12 cellular contexts compared by ENCODE assay signal in the genomic region with DNA sequence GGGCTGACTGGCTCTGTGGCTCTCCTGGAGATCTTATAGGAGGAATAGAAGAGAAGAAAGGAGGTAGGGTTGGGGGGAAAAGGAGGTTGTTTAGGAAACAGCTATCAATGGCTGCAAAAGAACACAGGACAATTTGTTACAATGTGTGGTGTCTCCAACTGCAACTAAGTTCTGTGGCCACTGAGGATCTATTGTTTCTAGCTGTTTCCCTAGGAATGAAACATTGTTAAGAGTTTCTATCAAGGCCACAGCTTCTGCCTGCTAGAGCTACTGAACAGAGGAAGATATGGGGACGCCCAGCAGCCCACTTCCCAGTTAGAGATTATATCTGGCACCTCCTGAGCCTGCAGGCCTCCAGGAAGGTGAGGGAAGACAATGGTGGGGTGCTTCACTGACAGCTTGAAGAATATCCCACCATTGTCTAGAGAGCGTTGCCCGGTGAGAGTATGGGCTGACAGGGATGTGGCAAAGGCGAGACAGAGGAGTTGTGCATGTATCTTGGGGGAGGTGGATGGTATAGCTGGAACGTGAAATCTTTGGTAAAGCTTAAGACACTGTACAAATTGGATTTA. TPM values are rescaled to one million over a fixed set of nuclear protein-coding genes. Genes with fewer than 3 reads are reported as not detected.
DNase-seq lines count a peak whose midpoint lies in the region; ATAC-seq, FAIRE-seq and TF ChIP-seq lines count a peak whose summit lies in the region.
"Had no signal": no experiment of that assay in that cellular context is flagged by ENCODE, and none has a peak within 500 bp of the region (broad histone marks: within the 10 kb centered on the region; RNA-seq: fewer than 3 reads in every experiment).

No MANE protein-coding gene starts in this region.

- peak overlapping the region; percentile 97 for H3K9ac ChIP-seq in BLaER1
- no peak overlapping the region for H3K9ac ChIP-seq in MM.1S (ENCODE audit: low read length)

- no peak for ATAC-seq in HG02678 (IDR thresholded peaks at IDR 0.05; ENCODE audit: unreplicated experiment)

- peaks cover 47% of the 10 kb centered on the region for H3K4me1 ChIP-seq in BLaER1
- H3K4me1 ChIP-seq in MM.1S (ENCODE audit: low read length) = peaks cover 15% of the 10 kb centered on the region

- H3K27ac ChIP-seq in BLaER1 = no peak overlapping the region; the same call in 1 of the 2 replicates
- H3K27ac ChIP-seq in MM.1S (ENCODE audit: low read length) = no peak overlapping the region

- peaks cover 64% of the 10 kb centered on the region for H3K4me1 Mint-ChIP-seq in dendritic cell treated with granulocyte-macrophage colony-stimulating factor and Interleukin-4, amounts not matched to agents 40 ng/mL and 50 ng/mL, for 4 days (ENCODE audit: low read depth)

- no peaks in the 10 kb centered on the region for H3K9me2 ChIP-seq in MM.1S (replicated peaks; ENCODE audit: insufficient read depth, low read length)

- FAIRE-seq in GM12892 (lab: Jason Lieb, UNC) = no peak
- FAIRE-seq: colon had no signal

- DNase-seq in MM.1S = no peak
- peak; percentile 57 for DNase-seq in midbrain (lab: John Stamatoyannopoulos, UW)
- no peak for DNase-seq in putamen (ENCODE audit: low spot score)
- DNase-seq in GM12892 (ENCODE audit: insufficient read length) = no peak
- DNase-seq in DMS79 treated with DMSO at 0.1 percent for 48 hours (lab: John Stamatoyannopoulos, UW) = no peak
- DNase-seq: H7, kidney glomerular epithelial cell, NCI-H187 had no signal

- H3K9me3 Mint-ChIP-seq in dendritic cell treated with granulocyte-macrophage colony-stimulating factor and Interleukin-4, amounts not matched to agents 40 ng/mL and 50 ng/mL, for 4 days = no peaks in the 10 kb centered on the region

- H3K9me3 ChIP-seq in BLaER1 (no peaks in the 10 kb centered on the region), MM.1S (replicated peaks; ENCODE audit: insufficient read depth, low read length) (no peaks in the 10 kb centered on the region)

- no peaks in the 10 kb centered on the region for H3F3A ChIP-seq in MM.1S (ENCODE audit: insufficient read depth, low read length)

- H3K27me3 ChIP-seq in BLaER1 (no peaks in the 10 kb centered on the region), MM.1S (replicated peaks; ENCODE audit: insufficient read depth, low read length) (no peaks in the 10 kb centered on the region)

- H3K36me3 Mint-ChIP-seq in dendritic cell treated with granulocyte-macrophage colony-stimulating factor and Interleukin-4, amounts not matched to agents 40 ng/mL and 50 ng/mL, for 4 days (ENCODE audit: low read depth) = peaks cover 91% of the 10 kb centered on the region

- peaks cover 71% of the 10 kb centered on the region for H3K79me2 ChIP-seq in MM.1S (ENCODE audit: low read length)

- H3K4me3 ChIP-seq in BLaER1 (peak overlapping the region; percentile 95; the same call in 1 of the 2 replicates), MM.1S (ENCODE audit: low read length) (no peak overlapping the region)

- H3K36me3 ChIP-seq in BLaER1 (peaks cover 78% of the 10 kb centered on the region), MM.1S (replicated peaks; ENCODE audit: insufficient read depth, low read length) (peaks cover 41% of the 10 kb centered on the region)

- no peak for TF ChIP-seq POLR2A in GM12892 (IDR thresholded peaks at IDR 0.05; ENCODE audit: low read depth, low read length)

- H3K27ac Mint-ChIP-seq in dendritic cell treated with granulocyte-macrophage colony-stimulating factor and Interleukin-4, amounts not matched to agents 40 ng/mL and 50 ng/mL, for 4 days = no peak overlapping the region

- H3K4me3 Mint-ChIP-seq in dendritic cell treated with granulocyte-macrophage colony-stimulating factor and Interleukin-4, amounts not matched to agents 40 ng/mL and 50 ng/mL, for 4 days = peak overlapping the region; percentile 14

- H3K4me2 ChIP-seq in BLaER1 = peak overlapping the region; percentile 97
- H3K4me2 ChIP-seq in MM.1S (ENCODE audit: low read depth, low read length) = peak overlapping the region; percentile 73; the same call in 1 of the 2 replicates

- H4K20me1 ChIP-seq in BLaER1 = peaks cover 76% of the 10 kb centered on the region
- peaks cover 21% of the 10 kb centered on the region; the same call in 1 of the 2 replicates for H4K20me1 ChIP-seq in MM.1S (ENCODE audit: insufficient read depth, low read length)

- H3K27me3 Mint-ChIP-seq in dendritic cell treated with granulocyte-macrophage colony-stimulating factor and Interleukin-4, amounts not matched to agents 40 ng/mL and 50 ng/mL, for 4 days = peaks cover 9% of the 10 kb centered on the region

- TF ChIP-seq CTCF in MM.1S (IDR thresholded peaks at IDR 0.05; ENCODE audit: low read length) = no peak

- intact Hi-C loops in dendritic cell treated with granulocyte-macrophage colony-stimulating factor and Interleukin-4, amounts not matched to agents 40 ng/mL and 50 ng/mL, for 4 days (cut with micrococcal nuclease) = no loop called here

- no peak overlapping the region for H2AFZ ChIP-seq in MM.1S (ENCODE audit: low read length)

RNA-seq across cellular contexts. Expression of a gene that starts 4.0 kb away (rescaled TPM):
- polyA plus RNA-seq in GM12892 (2012; ENCODE audit: missing spikeins) = 76.8 TPM

RNA-seq across cellular contexts. Expression of a gene that starts 21.0 kb away (rescaled TPM):
- polyA plus RNA-seq in GM12892 (2012; ENCODE audit: missing spikeins) = not detected
